ENCODE assay signal across 4 cellular contexts in the genomic region with DNA sequence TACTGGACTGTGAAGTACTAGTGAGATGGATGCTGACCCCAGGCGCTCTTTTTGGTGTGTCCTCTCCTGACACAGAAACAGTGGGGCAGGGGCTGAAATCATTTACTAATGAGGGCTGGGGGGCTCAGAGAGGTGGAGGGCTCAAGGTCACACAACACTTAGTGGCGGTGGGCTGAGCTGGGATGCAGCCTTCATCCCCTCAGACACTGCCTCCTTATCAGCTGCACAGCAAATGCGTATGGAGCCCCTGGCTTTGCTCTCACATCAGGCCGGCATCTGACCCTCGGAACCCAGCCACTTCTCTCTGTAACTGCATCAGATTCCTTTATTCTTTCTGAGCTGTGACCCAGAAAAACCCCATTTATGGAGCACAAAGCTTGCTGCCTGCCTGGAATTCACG.
"Had no signal": no experiment of that assay in that cellular context is flagged by ENCODE, and none has a peak within 500 bp of the region (broad histone marks: within the 10 kb centered on the region; RNA-seq: fewer than 3 reads in every experiment).

No MANE protein-coding gene starts in this region.

- H3K27ac ChIP-seq: HL-60 had no signal

- H3K4me3 ChIP-seq: K562 had no signal

- DNase-seq: IMR-90, KBM-7 had no signal
